In the genomic region with DNA sequence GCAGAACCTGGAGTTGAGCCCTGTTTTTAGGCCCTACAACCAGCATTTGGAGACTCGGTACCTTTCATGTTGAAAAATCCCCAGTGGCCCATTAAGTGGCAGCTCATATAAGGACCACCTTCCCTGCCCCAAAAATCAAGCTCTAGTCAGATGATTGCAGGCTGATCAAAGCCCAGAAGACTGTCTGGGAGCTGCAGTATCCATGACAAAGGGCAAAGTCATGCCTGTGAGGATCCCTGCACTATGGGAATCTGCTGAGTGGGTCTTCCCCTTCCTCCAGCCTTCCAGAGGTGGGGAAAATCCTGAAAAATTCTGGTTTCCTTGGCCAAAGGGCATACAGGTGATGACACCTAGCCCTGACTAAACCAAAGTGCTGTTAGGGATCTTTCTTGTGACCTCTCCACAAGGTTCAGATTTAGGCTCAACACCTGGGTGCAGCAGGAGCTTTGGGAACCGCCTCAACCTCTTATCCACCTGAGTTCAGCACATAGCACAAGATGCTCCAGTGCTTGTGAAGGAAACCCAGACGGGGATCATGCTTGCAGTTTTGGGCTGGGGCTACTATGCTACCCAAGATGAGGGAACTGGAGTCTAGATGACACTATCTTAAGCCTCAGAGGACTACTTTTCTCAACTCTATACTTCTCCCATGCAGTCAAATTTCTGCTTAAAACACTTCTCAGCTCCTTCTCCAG, we compare ENCODE assay signal across 9 cellular contexts. TPM values are rescaled to one million over a fixed set of nuclear protein-coding genes. Genes with fewer than 3 reads are reported as not detected.
DNase-seq lines count a peak whose midpoint lies in the region; ATAC-seq, FAIRE-seq and TF ChIP-seq lines count a peak whose summit lies in the region.
"Had no signal": no experiment of that assay in that cellular context is flagged by ENCODE, and none has a peak within 500 bp of the region (broad histone marks: within the 10 kb centered on the region; RNA-seq: fewer than 3 reads in every experiment).

No MANE protein-coding gene starts in this region.

- no peak for DNase-seq in activated naive CD4-positive, alpha-beta T cell treated with anti-CD3 and anti-CD28 coated beads for 36 hours
- DNase-seq in activated naive CD4-positive, alpha-beta T cell (lab: John Stamatoyannopoulos, UW), result no peak
- DNase-seq in kidney (no peak), thoracic aorta (ENCODE audit: low spot score) (no peak), NCI-H226 (no peak), amniotic stem cell (lab: John Stamatoyannopoulos, UW) (no peak), glomerular visceral epithelial cell (ENCODE audit: extremely low spot score) (no peak)
- DNase-seq: NCI-H2171 had no signal

- H3K27me3 Mint-ChIP-seq in activated naive CD4-positive, alpha-beta T cell treated with anti-CD3 and anti-CD28 coated beads for 36 hours (ENCODE audit: low read depth), result no peaks in the 10 kb centered on the region
- H3K27me3 Mint-ChIP-seq in activated T-helper 17 cell treated with anti-CD3 and anti-CD28 coated beads, Interleukin-2, amount 50 U/mL, for 72 hours, result no peaks in the 10 kb centered on the region

- TF ChIP-seq CTCF in kidney (IDR thresholded peaks at IDR 0.05; ENCODE audit: borderline replicate concordance, extremely low read depth, insufficient read depth) (no peak), thoracic aorta (IDR thresholded peaks at IDR 0.05) (no peak)

- CTCF ChIA-PET in activated naive CD4-positive, alpha-beta T cell treated with anti-CD3 and anti-CD28 coated beads for 36 hours (lab: Charles Lee), result interaction anchor here (0.9 to 2.1 kb wide), 6 partner anchors 12 to 112 kb away, joined by 3 to 12 read pairs (median 4); a partner anchor contains a TSS

- peaks cover 28% of the 10 kb centered on the region for H3K4me1 Mint-ChIP-seq in activated naive CD4-positive, alpha-beta T cell treated with anti-CD3 and anti-CD28 coated beads for 36 hours (ENCODE audit: low read depth)
- peaks cover 6% of the 10 kb centered on the region for H3K4me1 Mint-ChIP-seq in activated T-helper 17 cell treated with anti-CD3 and anti-CD28 coated beads, Interleukin-2, amount 50 U/mL, for 72 hours

- H3K9me3 ChIP-seq in kidney (ENCODE audit: control insufficient read depth in 1 of 2, low read length in 2 of 2), result no peaks in the 10 kb centered on the region
- H3K9me3 ChIP-seq in thoracic aorta, result no peaks in the 10 kb centered on the region

- H3K27ac Mint-ChIP-seq in activated naive CD4-positive, alpha-beta T cell treated with anti-CD3 and anti-CD28 coated beads for 36 hours, result peak overlapping the region; percentile 57
- H3K27ac Mint-ChIP-seq in activated T-helper 17 cell treated with anti-CD3 and anti-CD28 coated beads, Interleukin-2, amount 50 U/mL, for 72 hours, result peak overlapping the region; percentile 63

- no peak for FAIRE-seq in kidney (lab: Jason Lieb, UNC)

- ATAC-seq in activated T-helper 17 cell treated with anti-CD3 and anti-CD28 coated beads, Interleukin-2, amount 50 U/mL, for 72 hours (replicated peaks), result no peak
- ATAC-seq in thoracic aorta (ENCODE audit: insufficient number of reproducible peaks, low FRiP score, low read depth), result no peak

- H3K9me3 Mint-ChIP-seq in activated naive CD4-positive, alpha-beta T cell treated with anti-CD3 and anti-CD28 coated beads for 36 hours, result no peaks in the 10 kb centered on the region
- H3K9me3 Mint-ChIP-seq in activated T-helper 17 cell treated with anti-CD3 and anti-CD28 coated beads, Interleukin-2, amount 50 U/mL, for 72 hours, result no peaks in the 10 kb centered on the region

- no peak overlapping the region for H3K4me3 Mint-ChIP-seq in activated naive CD4-positive, alpha-beta T cell treated with anti-CD3 and anti-CD28 coated beads for 36 hours
- peak overlapping the region; percentile 77 for H3K4me3 Mint-ChIP-seq in activated T-helper 17 cell treated with anti-CD3 and anti-CD28 coated beads, Interleukin-2, amount 50 U/mL, for 72 hours

- peak overlapping the region in 1 of 2 donors; percentile 79 for H3K4me3 ChIP-seq in kidney (ENCODE audit: low read length in 2 of 2)
- peak overlapping the region; percentile 94 for H3K4me3 ChIP-seq in thoracic aorta

- H3K36me3 Mint-ChIP-seq in activated naive CD4-positive, alpha-beta T cell treated with anti-CD3 and anti-CD28 coated beads for 36 hours (ENCODE audit: low read depth), result peaks cover 5% of the 10 kb centered on the region
- peaks cover 36% of the 10 kb centered on the region for H3K36me3 Mint-ChIP-seq in activated T-helper 17 cell treated with anti-CD3 and anti-CD28 coated beads, Interleukin-2, amount 50 U/mL, for 72 hours (ENCODE audit: low read depth)

- H3K36me3 ChIP-seq in kidney (ENCODE audit: control insufficient read depth in 1 of 2, insufficient read depth in 2 of 2, low read length in 2 of 2), result peaks cover 15 to 16% of the 10 kb centered on the region in 2 donors
- peaks cover 20% of the 10 kb centered on the region for H3K36me3 ChIP-seq in thoracic aorta

- H3K4me1 ChIP-seq in kidney (ENCODE audit: control insufficient read depth in 1 of 2, insufficient read depth in 1 of 2, low read depth in 1 of 2, low read length in 2 of 2) (peaks cover 7 to 20% of the 10 kb centered on the region in 2 donors), thoracic aorta (ENCODE audit: control insufficient read depth in 1 of 2, low read depth in 2 of 2) (peaks cover 11 to 19% of the 10 kb centered on the region in 2 donors)

- H3K9ac ChIP-seq in kidney (ENCODE audit: low read length in 2 of 2), result no peak overlapping the region

- intact Hi-C loops in activated naive CD4-positive, alpha-beta T cell treated with anti-CD3 and anti-CD28 coated beads for 36 hours (cut with micrococcal nuclease), result loop anchor here (1.0 kb wide), 1 partner anchor 264 kb away; no protein-coding TSS in a partner anchor
- intact Hi-C loops in kidney (cut with DNase I), result no loop called here

- H3K27me3 ChIP-seq in thoracic aorta (replicated peaks; ENCODE audit: insufficient read depth), result no peaks in the 10 kb centered on the region

- H3K27ac ChIP-seq in kidney (ENCODE audit: low read depth in 2 of 2, low read length in 2 of 2) (peak overlapping the region; percentile 85 to 98), thoracic aorta (peak overlapping the region; percentile 89 to 95)

RNA-seq across cellular contexts. Expression of a gene that starts 1.2 kb away (rescaled TPM):
- total RNA-seq in activated naive CD4-positive, alpha-beta T cell treated with anti-CD3 and anti-CD28 coated beads for 36 hours, result 1 to 10 TPM; 7.7 to 9.4 TPM
- total RNA-seq in activated T-helper 17 cell treated with anti-CD3 and anti-CD28 coated beads, Interleukin-2, amount 50 U/mL, for 72 hours, result 10 to 100 TPM in 1 of 2 donors, 1 to 10 TPM in 1; 7.0 to 10.7 TPM
- total RNA-seq in kidney (20.8 TPM), thoracic aorta (10 to 100 TPM; 40.3 to 40.4 TPM)
- polyA plus RNA-seq in kidney (ENCODE audit: insufficient read depth, low read depth, low replicate concordance), result 10.8 TPM

RNA-seq across cellular contexts. Expression of a gene that starts 6.2 kb away (rescaled TPM):
- 10 to 100 TPM; 33.5 to 37.9 TPM for total RNA-seq in activated naive CD4-positive, alpha-beta T cell treated with anti-CD3 and anti-CD28 coated beads for 36 hours
- 10 to 100 TPM; 44.0 to 48.8 TPM for total RNA-seq in activated T-helper 17 cell treated with anti-CD3 and anti-CD28 coated beads, Interleukin-2, amount 50 U/mL, for 72 hours
- 45.6 TPM for total RNA-seq in kidney
- polyA plus RNA-seq in kidney (ENCODE audit: insufficient read depth, low read depth, low replicate concordance), result 62.3 TPM
- total RNA-seq in thoracic aorta, result 10 to 100 TPM; 52.1 to 62.8 TPM

RNA-seq across cellular contexts. Expression of a gene that starts 6.3 kb away (rescaled TPM):
- total RNA-seq in activated naive CD4-positive, alpha-beta T cell treated with anti-CD3 and anti-CD28 coated beads for 36 hours, result 10 to 100 TPM; 35.1 to 41.7 TPM
- 10 to 100 TPM; 42.7 to 43.7 TPM for total RNA-seq in activated T-helper 17 cell treated with anti-CD3 and anti-CD28 coated beads, Interleukin-2, amount 50 U/mL, for 72 hours
- total RNA-seq in kidney (44.7 TPM), thoracic aorta (10 to 100 TPM; 47.7 to 49.9 TPM)
- polyA plus RNA-seq in kidney (ENCODE audit: insufficient read depth, low read depth, low replicate concordance), result 34.6 TPM

RNA-seq across cellular contexts. Expression of a gene that starts 22.1 kb away (rescaled TPM):
- 10 to 100 TPM; 18.2 to 19.3 TPM for total RNA-seq in activated naive CD4-positive, alpha-beta T cell treated with anti-CD3 and anti-CD28 coated beads for 36 hours
- total RNA-seq in activated T-helper 17 cell treated with anti-CD3 and anti-CD28 coated beads, Interleukin-2, amount 50 U/mL, for 72 hours, result 10 to 100 TPM; 25.2 to 39.3 TPM
- total RNA-seq in kidney (10.1 TPM), thoracic aorta (10 to 100 TPM; 23.9 to 26.5 TPM)
- polyA plus RNA-seq in kidney (ENCODE audit: insufficient read depth, low read depth, low replicate concordance), result 3.5 TPM

RNA-seq across cellular contexts. Expression of a gene that starts 34.2 kb away (rescaled TPM):
- total RNA-seq in activated naive CD4-positive, alpha-beta T cell treated with anti-CD3 and anti-CD28 coated beads for 36 hours, result under 1 TPM in 1 of 2 experiments, not detected in 1; 0.64 TPM
- 1 to 10 TPM in 1 of 2 donors, under 1 TPM in 1; 0.58 to 1.3 TPM for total RNA-seq in activated T-helper 17 cell treated with anti-CD3 and anti-CD28 coated beads, Interleukin-2, amount 50 U/mL, for 72 hours
- total RNA-seq in kidney (1.3 TPM), thoracic aorta (1 to 10 TPM in 1 of 2 donors, under 1 TPM in 1; 0.54 to 2.9 TPM)
- 0.88 TPM for polyA plus RNA-seq in kidney (ENCODE audit: insufficient read depth, low read depth, low replicate concordance)
